18 cellular contexts compared by ENCODE assay signal in genomic region chr16:67855789-67856188, GRCh38. TPM values are rescaled to one million over a fixed set of nuclear protein-coding genes. Genes with fewer than 3 reads are reported as not detected.
A peak's percentile ranks its signal among the peaks of the same experiment; 100 is the strongest.
DNase-seq lines count a peak whose midpoint lies in the region; ATAC-seq, FAIRE-seq and TF ChIP-seq lines count a peak whose summit lies in the region.
"Had no signal": no experiment of that assay in that cellular context is flagged by ENCODE, and none has a peak within 500 bp of the region (broad histone marks: within the 10 kb centered on the region; RNA-seq: fewer than 3 reads in every experiment).

No MANE protein-coding gene starts in this region.

- FAIRE-seq in HepG2 (lab: Jason Lieb, UNC) (no peak), frontal cortex (lab: Jason Lieb, UNC) (no peak)
- FAIRE-seq: GM12891, GM19239 had no signal

- CTCF ChIA-PET in HepG2 (lab: Yijun Ruan, JAX; ENCODE audit: low intra/inter-chr PET ratio, low total read pairs), result no interaction called here

- POLR2A ChIA-PET in HepG2 (lab: Yijun Ruan, JAX), result interaction anchor here (0.6 to 3.3 kb wide), 3 partner anchors 9 to 235 kb away, joined by 3 to 15 read pairs (median 7); partner anchors contain the start of gene NUTF2

- H2AFZ ChIP-seq in HepG2 (ENCODE audit: low read length) (no peak overlapping the region), trophoblast cell (ENCODE audit: insufficient read depth, low read length, poor library complexity) (no peak overlapping the region)

- peaks cover 4 to 20% of the 10 kb centered on the region in 2 experiments; a peak in 4 of 5 replicates for H3K36me3 ChIP-seq in HepG2 (replicated peaks in 1 of 2; ENCODE audit: control insufficient read depth in 1 of 2, insufficient read depth in 2 of 2, low read length in 2 of 2)
- no peaks in the 10 kb centered on the region for H3K36me3 ChIP-seq in right lobe of liver
- no peaks in the 10 kb centered on the region for H3K36me3 ChIP-seq in breast epithelium
- peaks cover 21 to 24% of the 10 kb centered on the region in 2 experiments for H3K36me3 ChIP-seq in trophoblast cell (ENCODE audit: control insufficient read depth in 1 of 2, insufficient read depth in 2 of 2, low read length in 2 of 2)

- no peak for TF ChIP-seq EP300 in HepG2 (IDR thresholded peaks at IDR 0.05; ENCODE audit: low read depth in 2 of 2, low read length in 2 of 2)
- TF ChIP-seq EP300 in HepG2 (CRISPR knock-in tag; IDR thresholded peaks at IDR 0.05; ENCODE audit: borderline replicate concordance), result no peak

- no peak overlapping the region for H4K91ac ChIP-seq in trophoblast cell (ENCODE audit: low read depth, low read length)

- H2BK120ac ChIP-seq in trophoblast cell (ENCODE audit: insufficient read depth, low read length, poor library complexity), result no peak overlapping the region

- H3K23ac ChIP-seq in trophoblast cell (ENCODE audit: low read length), result no peak overlapping the region

- no peaks in the 10 kb centered on the region for H3K9me3 ChIP-seq in HepG2 (ENCODE audit: low read length)
- no peaks in the 10 kb centered on the region for H3K9me3 ChIP-seq in right lobe of liver
- no peaks in the 10 kb centered on the region for H3K9me3 ChIP-seq in breast epithelium
- H3K9me3 ChIP-seq in trophoblast cell (ENCODE audit: insufficient read depth, low read depth, low read length), result no peaks in the 10 kb centered on the region
- H3K9me3 ChIP-seq: MG63 had no signal

- no peak overlapping the region for H2AK5ac ChIP-seq in trophoblast cell (ENCODE audit: low read length)

- ATAC-seq in HepG2 (no peak), right lobe of liver (no peak), GM19455 (IDR thresholded peaks at IDR 0.05; ENCODE audit: unreplicated experiment) (no peak)
- ATAC-seq: PC-3 had no signal

- no peak overlapping the region for H3K4me2 ChIP-seq in HepG2 (ENCODE audit: low read depth, low read length)
- H3K4me2 ChIP-seq in trophoblast cell (ENCODE audit: low read length), result no peak overlapping the region

- H3K4me3 ChIP-seq in HepG2 (replicated peaks in 1 of 3; ENCODE audit: insufficient read depth in 1 of 3, low read depth in 2 of 3, low read length in 3 of 3) (no peak overlapping the region), right lobe of liver (no peak overlapping the region), breast epithelium (no peak overlapping the region), trophoblast cell (ENCODE audit: low read depth, low read length) (no peak overlapping the region)
- H3K4me3 ChIP-seq: MG63 had no signal

- no peak overlapping the region for H3K18ac ChIP-seq in trophoblast cell (ENCODE audit: low read length)

- H3K27me3 ChIP-seq in HepG2 (ENCODE audit: control insufficient read depth in 1 of 2, insufficient read depth in 2 of 2, low read length in 2 of 2) (no peaks in the 10 kb centered on the region), right lobe of liver (no peaks in the 10 kb centered on the region), breast epithelium (no peaks in the 10 kb centered on the region), trophoblast cell (ENCODE audit: insufficient read depth, low read length) (no peaks in the 10 kb centered on the region)
- H3K27me3 ChIP-seq: MG63 had no signal

- H4K12ac ChIP-seq in trophoblast cell (ENCODE audit: low read depth, low read length), result no peak overlapping the region

- no peak overlapping the region; the same call in 1 of the 2 replicates for H3K9ac ChIP-seq in HepG2 (ENCODE audit: insufficient read depth, low read depth, low read length)
- H3K9ac ChIP-seq in trophoblast cell (ENCODE audit: low read length), result no peak overlapping the region

- H2BK5ac ChIP-seq in trophoblast cell (ENCODE audit: low read depth, low read length, poor library complexity), result peak overlapping the region; percentile 23

- intact Hi-C loops in HepG2 (cut with micrococcal nuclease; ENCODE audit: unreplicated experiment) (no loop called here), right lobe of liver (cut with DNase I) (no loop called here), breast epithelium (cut with DNase I; ENCODE audit: low total_unique reads) (no loop called here)

- H3K79me2 ChIP-seq in HepG2 (ENCODE audit: insufficient read depth, low read length), result peaks cover 90% of the 10 kb centered on the region
- peaks cover 42% of the 10 kb centered on the region for H3K79me2 ChIP-seq in trophoblast cell (ENCODE audit: control insufficient read depth, insufficient read depth, low read length, poor library complexity)

- H3K4ac ChIP-seq in trophoblast cell (ENCODE audit: low read depth, low read length), result peak overlapping the region; percentile 71

- H2BK12ac ChIP-seq in trophoblast cell (ENCODE audit: low read length), result no peak overlapping the region

- no peak for TF ChIP-seq POLR2A in HepG2 (IDR thresholded peaks at IDR 0.05; ENCODE audit: insufficient read depth in 1 of 2, low read depth in 2 of 2, low read length in 2 of 2)
- TF ChIP-seq POLR2A in right lobe of liver (IDR thresholded peaks at IDR 0.05), result no peak
- no peak for TF ChIP-seq POLR2A in breast epithelium (IDR thresholded peaks at IDR 0.05)

- H4K8ac ChIP-seq in trophoblast cell (ENCODE audit: low read depth, low read length), result no peak overlapping the region

- no peak for TF ChIP-seq CTCF in HepG2 (CRISPR knock-in tag; IDR thresholded peaks at IDR 0.05)
- TF ChIP-seq CTCF in right lobe of liver (IDR thresholded peaks at IDR 0.05), result no peak
- TF ChIP-seq CTCF in breast epithelium (IDR thresholded peaks at IDR 0.05), result no peak

- 87% methylated on average over 10 of the region's 10 CpGs for WGBS in HepG2 (ENCODE audit: low lambda C conversion rate)
- WGBS in right lobe of liver (ENCODE audit: insufficient coverage, low coverage, low lambda C conversion rate, missing lambda C conversion rate), result 63% methylated on average over 2 of the region's 10 CpGs
- no CpG with 5 or more reads among the region's 10 CpGs for WGBS in trophoblast cell (ENCODE audit: extremely low coverage, insufficient coverage, insufficient read length)

- no peak for TF ChIP-seq RAD21 in HepG2 (CRISPR knock-in tag; IDR thresholded peaks at IDR 0.05)

- H3K4me1 ChIP-seq in HepG2 (ENCODE audit: insufficient read depth, low read length) (peaks cover 64% of the 10 kb centered on the region), right lobe of liver (peaks cover 0 to 24% (median 17%) of the 10 kb centered on the region in 4 donors), breast epithelium (peaks cover 6 to 12% of the 10 kb centered on the region in 2 donors), trophoblast cell (ENCODE audit: control insufficient read depth in 1 of 2, insufficient read depth in 2 of 2, low read length in 2 of 2) (peaks cover 18 to 27% of the 10 kb centered on the region in 2 experiments)

- DNase-seq in HepG2 (ENCODE audit: low spot score), result no peak
- no peak for DNase-seq in right lobe of liver
- no peak for DNase-seq in breast epithelium (ENCODE audit: low spot score in 2 of 2)
- no peak for DNase-seq in trophoblast cell
- DNase-seq in frontal cortex (ENCODE audit: low spot score in 2 of 2), result no peak
- no peak for DNase-seq in GDM1 (lab: John Stamatoyannopoulos, UW)
- DNase-seq in GOT3 (lab: John Stamatoyannopoulos, UW), result no peak
- DNase-seq: Calu3; CD4-positive, alpha-beta T cell; KBM-7; MG63; NCI-H1092 treated with DMSO at 0.1 percent for 48 hours; NCI-H1694; NCI-H69; PC-3 had no signal

- no peak overlapping the region for H3K14ac ChIP-seq in trophoblast cell (ENCODE audit: low read length)

- H3K27ac ChIP-seq in HepG2 (ENCODE audit: extremely low read length, insufficient read depth, low read length) (peak overlapping the region; percentile 20), right lobe of liver (no peak overlapping the region), breast epithelium (peak overlapping the region; percentile 68 to 69), trophoblast cell (ENCODE audit: low read depth, low read length) (no peak overlapping the region)

- no TSS peak for BruUV-seq in HepG2 (replicated peaks; lab: Mats Ljungman, UMichigan)

- no peaks in the 10 kb centered on the region for H3K79me1 ChIP-seq in trophoblast cell (ENCODE audit: low read length)

- peaks cover 61% of the 10 kb centered on the region for H4K20me1 ChIP-seq in HepG2 (ENCODE audit: insufficient read depth, low read length)

- in situ Hi-C loops in HepG2 (cut with HindIII; ENCODE audit: extremely low pct_ligation_motif_present, low pct_unique_long_range_greater_than_20kb), result no loop called here

RNA-seq across cellular contexts. Expression of gene CENPT, which starts 8.3 kb away (rescaled TPM):
- total RNA-seq in HepG2 (2016; rRNA removed; fragmentation: Illumina TruSeq; extraction: Trizol), result 24.8 and 43.3 TPM in 2 replicates
- total RNA-seq in HepG2 (2016; cell fraction: cytosol; rRNA removed; fragmentation: Illumina TruSeq; extraction: Trizol; ENCODE audit: low read depth), result 11.2 and 11.7 TPM in 2 replicates
- total RNA-seq in HepG2 (2016; cell fraction: insoluble cytoplasmic fraction; rRNA removed; fragmentation: Illumina TruSeq; extraction: Trizol), result 22.8 and 43.9 TPM in 2 replicates
- total RNA-seq in HepG2 (2016; cell fraction: membrane; rRNA removed; fragmentation: Illumina TruSeq; extraction: Trizol), result 7.4 and 8.2 TPM in 2 replicates
- 43.8 and 49.8 TPM in 2 replicates for total RNA-seq in HepG2 (2016; cell fraction: nucleus; rRNA removed; fragmentation: Illumina TruSeq; extraction: Trizol)
- polyA plus RNA-seq in HepG2 (2011; rRNA removed), result 40.9 and 51.3 TPM in 2 replicates
- polyA plus RNA-seq in HepG2 (2011; cell fraction: cytosol; rRNA removed), result 17.4 and 28.9 TPM in 2 replicates
- polyA plus RNA-seq in HepG2 (2011; cell fraction: nucleus; rRNA removed), result 414 and 516 TPM in 2 replicates
- polyA plus RNA-seq in HepG2 (2012), result 22.1 and 28.1 TPM in 2 replicates
- polyA plus RNA-seq in HepG2 (2016; cell fraction: cytosol; fragmentation: Illumina TruSeq; extraction: Trizol; ENCODE audit: low read depth), result 3.3 and 4.0 TPM in 2 replicates
- 22.0 and 24.2 TPM in 2 replicates for polyA plus RNA-seq in HepG2 (2016; cell fraction: insoluble cytoplasmic fraction; fragmentation: Illumina TruSeq; extraction: Trizol; ENCODE audit: low read depth)
- polyA plus RNA-seq in HepG2 (2016; cell fraction: membrane; fragmentation: Illumina TruSeq; extraction: Trizol; ENCODE audit: low read depth), result 4.4 and 6.6 TPM in 2 replicates
- 153 and 170 TPM in 2 replicates for polyA plus RNA-seq in HepG2 (2016; cell fraction: nucleus; fragmentation: Illumina TruSeq; extraction: Trizol; ENCODE audit: insufficient read depth, low read depth)
- polyA minus RNA-seq in HepG2 (2011; rRNA and poly(A)+ RNA removed; ENCODE audit: low replicate concordance), result 38.6 and 47.8 TPM in 2 replicates
- polyA minus RNA-seq in HepG2 (2011; cell fraction: cytosol; rRNA and poly(A)+ RNA removed), result 8.8 and 11.4 TPM in 2 replicates
- 35.9 and 44.5 TPM in 2 replicates for polyA minus RNA-seq in HepG2 (2011; cell fraction: nucleus; rRNA and poly(A)+ RNA removed)
- 10 to 100 TPM; 12.2 to 21.1 (median 18.2) TPM for total RNA-seq in right lobe of liver
- 10 to 100 TPM; 35.0 to 52.0 (median 51.5) TPM for total RNA-seq in breast epithelium
- polyA plus RNA-seq in trophoblast cell (2013), result 59.1 and 62.1 TPM in 2 replicates
- total RNA-seq in frontal cortex, result 25.3 TPM

RNA-seq across cellular contexts. Expression of gene NUTF2, which starts 9.1 kb away (rescaled TPM):
- total RNA-seq in HepG2 (2016; rRNA removed; fragmentation: Illumina TruSeq; extraction: Trizol) (214 and 224 TPM in 2 replicates), right lobe of liver (10 to 100 TPM; 23.4 to 67.8 (median 33.9) TPM), breast epithelium (100 to 1,000 TPM in 1 of 3 donors, 10 to 100 TPM in 2; 91.5 to 168 (median 94.8) TPM), frontal cortex (70.9 TPM)
- total RNA-seq in HepG2 (2016; cell fraction: cytosol; rRNA removed; fragmentation: Illumina TruSeq; extraction: Trizol; ENCODE audit: low read depth), result 79.7 and 100.0 TPM in 2 replicates
- 209 and 229 TPM in 2 replicates for total RNA-seq in HepG2 (2016; cell fraction: insoluble cytoplasmic fraction; rRNA removed; fragmentation: Illumina TruSeq; extraction: Trizol)
- 120 and 150 TPM in 2 replicates for total RNA-seq in HepG2 (2016; cell fraction: membrane; rRNA removed; fragmentation: Illumina TruSeq; extraction: Trizol)
- total RNA-seq in HepG2 (2016; cell fraction: nucleus; rRNA removed; fragmentation: Illumina TruSeq; extraction: Trizol), result 79.9 and 90.1 TPM in 2 replicates
- polyA plus RNA-seq in HepG2 (2011; rRNA removed), result 168 and 198 TPM in 2 replicates
- 212 and 299 TPM in 2 replicates for polyA plus RNA-seq in HepG2 (2011; cell fraction: cytosol; rRNA removed)
- polyA plus RNA-seq in HepG2 (2011; cell fraction: nucleus; rRNA removed), result 132 and 146 TPM in 2 replicates
- polyA plus RNA-seq in HepG2 (2012), result 140 and 216 TPM in 2 replicates
- 108 and 138 TPM in 2 replicates for polyA plus RNA-seq in HepG2 (2016; cell fraction: cytosol; fragmentation: Illumina TruSeq; extraction: Trizol; ENCODE audit: low read depth)
- polyA plus RNA-seq in HepG2 (2016; cell fraction: insoluble cytoplasmic fraction; fragmentation: Illumina TruSeq; extraction: Trizol; ENCODE audit: low read depth), result 277 and 305 TPM in 2 replicates
- 139 and 154 TPM in 2 replicates for polyA plus RNA-seq in HepG2 (2016; cell fraction: membrane; fragmentation: Illumina TruSeq; extraction: Trizol; ENCODE audit: low read depth)
- polyA plus RNA-seq in HepG2 (2016; cell fraction: nucleus; fragmentation: Illumina TruSeq; extraction: Trizol; ENCODE audit: insufficient read depth, low read depth), result 173 and 182 TPM in 2 replicates
- polyA minus RNA-seq in HepG2 (2011; rRNA and poly(A)+ RNA removed; ENCODE audit: low replicate concordance), result 366 and 394 TPM in 2 replicates
- 157 and 165 TPM in 2 replicates for polyA minus RNA-seq in HepG2 (2011; cell fraction: cytosol; rRNA and poly(A)+ RNA removed)
- polyA minus RNA-seq in HepG2 (2011; cell fraction: nucleus; rRNA and poly(A)+ RNA removed), result 60.0 and 81.7 TPM in 2 replicates
- polyA plus RNA-seq in trophoblast cell (2013), result 401 and 408 TPM in 2 replicates

RNA-seq across cellular contexts. Expression of gene THAP11, which starts 13.7 kb away (rescaled TPM):
- total RNA-seq in HepG2 (2016; rRNA removed; fragmentation: Illumina TruSeq; extraction: Trizol) (53.4 and 53.8 TPM in 2 replicates), right lobe of liver (10 to 100 TPM in 4 of 6 experiments, 1 to 10 TPM in 2; 8.9 to 23.9 (median 11.7) TPM), breast epithelium (10 to 100 TPM; 51.1 to 57.8 (median 53.0) TPM), frontal cortex (26.5 TPM)
- total RNA-seq in HepG2 (2016; cell fraction: cytosol; rRNA removed; fragmentation: Illumina TruSeq; extraction: Trizol; ENCODE audit: low read depth), result 48.1 and 65.0 TPM in 2 replicates
- total RNA-seq in HepG2 (2016; cell fraction: insoluble cytoplasmic fraction; rRNA removed; fragmentation: Illumina TruSeq; extraction: Trizol), result 54.0 and 55.5 TPM in 2 replicates
- total RNA-seq in HepG2 (2016; cell fraction: membrane; rRNA removed; fragmentation: Illumina TruSeq; extraction: Trizol), result 91.2 and 112 TPM in 2 replicates
- total RNA-seq in HepG2 (2016; cell fraction: nucleus; rRNA removed; fragmentation: Illumina TruSeq; extraction: Trizol), result 18.7 and 22.3 TPM in 2 replicates
- 44.2 and 45.5 TPM in 2 replicates for polyA plus RNA-seq in HepG2 (2011; rRNA removed)
- polyA plus RNA-seq in HepG2 (2011; cell fraction: cytosol; rRNA removed), result 45.9 and 53.3 TPM in 2 replicates
- 22.1 and 23.2 TPM in 2 replicates for polyA plus RNA-seq in HepG2 (2011; cell fraction: nucleus; rRNA removed)
- polyA plus RNA-seq in HepG2 (2012), result 25.9 and 34.6 TPM in 2 replicates
- 42.2 and 59.3 TPM in 2 replicates for polyA plus RNA-seq in HepG2 (2016; cell fraction: cytosol; fragmentation: Illumina TruSeq; extraction: Trizol; ENCODE audit: low read depth)
- 50.1 and 54.2 TPM in 2 replicates for polyA plus RNA-seq in HepG2 (2016; cell fraction: insoluble cytoplasmic fraction; fragmentation: Illumina TruSeq; extraction: Trizol; ENCODE audit: low read depth)
- polyA plus RNA-seq in HepG2 (2016; cell fraction: membrane; fragmentation: Illumina TruSeq; extraction: Trizol; ENCODE audit: low read depth), result 66.6 and 83.2 TPM in 2 replicates
- polyA plus RNA-seq in HepG2 (2016; cell fraction: nucleus; fragmentation: Illumina TruSeq; extraction: Trizol; ENCODE audit: insufficient read depth, low read depth), result 28.8 and 33.3 TPM in 2 replicates
- polyA minus RNA-seq in HepG2 (2011; rRNA and poly(A)+ RNA removed; ENCODE audit: low replicate concordance), result 45.1 and 58.5 TPM in 2 replicates
- 26.7 and 28.4 TPM in 2 replicates for polyA minus RNA-seq in HepG2 (2011; cell fraction: cytosol; rRNA and poly(A)+ RNA removed)
- 8.2 and 9.8 TPM in 2 replicates for polyA minus RNA-seq in HepG2 (2011; cell fraction: nucleus; rRNA and poly(A)+ RNA removed)
- polyA plus RNA-seq in trophoblast cell (2013), result 13.3 and 13.7 TPM in 2 replicates

RNA-seq across cellular contexts. Expression of gene EDC4, which starts 17.1 kb away (rescaled TPM):
- total RNA-seq in HepG2 (2016; rRNA removed; fragmentation: Illumina TruSeq; extraction: Trizol) (53.4 and 59.1 TPM in 2 replicates), right lobe of liver (10 to 100 TPM; 16.2 to 25.4 (median 19.5) TPM), breast epithelium (10 to 100 TPM; 43.3 to 57.0 (median 53.6) TPM), frontal cortex (64.0 TPM)
- 3.4 and 6.4 TPM in 2 replicates for total RNA-seq in HepG2 (2016; cell fraction: cytosol; rRNA removed; fragmentation: Illumina TruSeq; extraction: Trizol; ENCODE audit: low read depth)
- total RNA-seq in HepG2 (2016; cell fraction: insoluble cytoplasmic fraction; rRNA removed; fragmentation: Illumina TruSeq; extraction: Trizol), result 49.7 and 63.5 TPM in 2 replicates
- 14.5 and 17.3 TPM in 2 replicates for total RNA-seq in HepG2 (2016; cell fraction: membrane; rRNA removed; fragmentation: Illumina TruSeq; extraction: Trizol)
- 56.7 and 57.8 TPM in 2 replicates for total RNA-seq in HepG2 (2016; cell fraction: nucleus; rRNA removed; fragmentation: Illumina TruSeq; extraction: Trizol)
- 51.4 and 65.8 TPM in 2 replicates for polyA plus RNA-seq in HepG2 (2011; rRNA removed)
- 31.1 and 42.0 TPM in 2 replicates for polyA plus RNA-seq in HepG2 (2011; cell fraction: cytosol; rRNA removed)
- polyA plus RNA-seq in HepG2 (2011; cell fraction: nucleus; rRNA removed), result 315 and 402 TPM in 2 replicates
- 35.8 and 45.8 TPM in 2 replicates for polyA plus RNA-seq in HepG2 (2012)
- 3.8 and 5.4 TPM in 2 replicates for polyA plus RNA-seq in HepG2 (2016; cell fraction: cytosol; fragmentation: Illumina TruSeq; extraction: Trizol; ENCODE audit: low read depth)
- 41.9 and 50.8 TPM in 2 replicates for polyA plus RNA-seq in HepG2 (2016; cell fraction: insoluble cytoplasmic fraction; fragmentation: Illumina TruSeq; extraction: Trizol; ENCODE audit: low read depth)
- polyA plus RNA-seq in HepG2 (2016; cell fraction: membrane; fragmentation: Illumina TruSeq; extraction: Trizol; ENCODE audit: low read depth), result 4.5 and 8.2 TPM in 2 replicates
- polyA plus RNA-seq in HepG2 (2016; cell fraction: nucleus; fragmentation: Illumina TruSeq; extraction: Trizol; ENCODE audit: insufficient read depth, low read depth), result 159 and 172 TPM in 2 replicates
- polyA minus RNA-seq in HepG2 (2011; rRNA and poly(A)+ RNA removed; ENCODE audit: low replicate concordance), result 150 and 170 TPM in 2 replicates
- polyA minus RNA-seq in HepG2 (2011; cell fraction: cytosol; rRNA and poly(A)+ RNA removed), result 37.8 and 44.5 TPM in 2 replicates
- polyA minus RNA-seq in HepG2 (2011; cell fraction: nucleus; rRNA and poly(A)+ RNA removed), result 61.0 and 65.3 TPM in 2 replicates
- polyA plus RNA-seq in trophoblast cell (2013), result 39.0 and 39.6 TPM in 2 replicates

RNA-seq across cellular contexts. Expression of gene NRN1L, which starts 28.9 kb away (rescaled TPM):
- 0.53 TPM in 1 of 2 replicates, not detected in the other for total RNA-seq in HepG2 (2016; rRNA removed; fragmentation: Illumina TruSeq; extraction: Trizol)
- total RNA-seq in HepG2 (2016; cell fraction: cytosol; rRNA removed; fragmentation: Illumina TruSeq; extraction: Trizol; ENCODE audit: low read depth), result not detected in 2 replicates
- total RNA-seq in HepG2 (2016; cell fraction: insoluble cytoplasmic fraction; rRNA removed; fragmentation: Illumina TruSeq; extraction: Trizol), result 0.24 TPM in 1 of 2 replicates, not detected in the other
- total RNA-seq in HepG2 (2016; cell fraction: membrane; rRNA removed; fragmentation: Illumina TruSeq; extraction: Trizol), result 0.38 TPM in 1 of 2 replicates, not detected in the other
- not detected in 2 replicates for total RNA-seq in HepG2 (2016; cell fraction: nucleus; rRNA removed; fragmentation: Illumina TruSeq; extraction: Trizol)
- polyA plus RNA-seq in HepG2 (2011; rRNA removed), result 1.2 and 1.3 TPM in 2 replicates
- polyA plus RNA-seq in HepG2 (2011; cell fraction: cytosol; rRNA removed), result 0.33 and 0.93 TPM in 2 replicates
- polyA plus RNA-seq in HepG2 (2011; cell fraction: nucleus; rRNA removed), result 11.7 and 16.3 TPM in 2 replicates
- 0.90 and 2.0 TPM in 2 replicates for polyA plus RNA-seq in HepG2 (2012)
- 0.19 TPM in 1 of 2 replicates, not detected in the other for polyA plus RNA-seq in HepG2 (2016; cell fraction: cytosol; fragmentation: Illumina TruSeq; extraction: Trizol; ENCODE audit: low read depth)
- not detected in 2 replicates for polyA plus RNA-seq in HepG2 (2016; cell fraction: insoluble cytoplasmic fraction; fragmentation: Illumina TruSeq; extraction: Trizol; ENCODE audit: low read depth)
- polyA plus RNA-seq in HepG2 (2016; cell fraction: membrane; fragmentation: Illumina TruSeq; extraction: Trizol; ENCODE audit: low read depth), result not detected in 2 replicates
- 1.4 and 1.9 TPM in 2 replicates for polyA plus RNA-seq in HepG2 (2016; cell fraction: nucleus; fragmentation: Illumina TruSeq; extraction: Trizol; ENCODE audit: insufficient read depth, low read depth)
- polyA minus RNA-seq in HepG2 (2011; rRNA and poly(A)+ RNA removed; ENCODE audit: low replicate concordance), result 0.86 TPM in 1 of 2 replicates, not detected in the other
- not detected in 2 replicates for polyA minus RNA-seq in HepG2 (2011; cell fraction: cytosol; rRNA and poly(A)+ RNA removed)
- polyA minus RNA-seq in HepG2 (2011; cell fraction: nucleus; rRNA and poly(A)+ RNA removed), result not detected in 2 replicates
- total RNA-seq in right lobe of liver, result under 1 TPM in 1 of 6 experiments, not detected in 5; 0.84 TPM
- 1 to 10 TPM in 2 of 3 donors, not detected in 1; 1.3 to 1.4 TPM for total RNA-seq in breast epithelium
- 3.8 and 4.2 TPM in 2 replicates for polyA plus RNA-seq in trophoblast cell (2013)
- not detected for total RNA-seq in frontal cortex
- total RNA-seq: Calu3, PC-3 had no signal

Comparison
In these comparisons a context has a peak if more than half of its experiments do, and no peak if none do; other contexts are left out.
1. H3K27ac ChIP-seq: peak in HepG2 (single experiment) and breast epithelium (2 of 2); none in right lobe of liver (0 of 3) and trophoblast cell (single experiment).